In the genomic region with DNA sequence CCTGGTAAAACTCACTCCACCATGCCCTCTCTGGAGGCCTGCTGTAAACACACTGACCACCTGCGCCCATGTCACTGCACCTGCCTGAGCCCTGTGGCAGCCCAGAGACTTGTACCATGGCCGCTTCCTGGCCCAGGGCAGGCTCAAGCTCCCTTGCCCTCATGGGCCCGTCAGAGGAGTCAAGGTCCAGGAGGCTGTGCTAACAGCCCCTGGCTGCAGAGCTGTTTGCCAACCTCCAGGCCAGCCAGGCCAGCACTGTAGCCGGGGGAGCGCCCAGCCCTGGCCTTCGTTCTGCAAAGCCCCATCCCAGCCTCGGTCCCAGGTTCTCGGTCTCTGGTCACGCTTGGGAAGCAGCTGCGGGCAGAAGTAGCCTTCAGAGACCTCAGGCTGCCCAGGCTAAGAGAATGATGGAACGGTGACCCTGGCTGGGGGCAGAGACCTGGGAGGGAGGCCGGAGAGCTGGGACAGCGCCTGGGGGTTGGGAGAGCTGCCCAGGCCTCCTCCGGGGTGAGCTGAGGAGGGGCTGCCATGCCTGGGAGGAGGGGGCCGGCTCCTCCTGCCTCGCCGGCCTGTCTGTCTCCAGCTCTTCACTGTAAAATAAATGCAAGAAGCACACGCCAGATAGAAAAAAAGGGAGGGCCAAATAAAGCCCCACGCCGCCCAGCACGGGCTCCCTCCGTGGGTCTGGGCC, we compare ENCODE assay signal across 13 cellular contexts. TPM values are rescaled to one million over a fixed set of nuclear protein-coding genes. Genes with fewer than 3 reads are reported as not detected.
DNase-seq lines count a peak whose midpoint lies in the region; ATAC-seq, FAIRE-seq and TF ChIP-seq lines count a peak whose summit lies in the region.
"Had no signal": no experiment of that assay in that cellular context is flagged by ENCODE, and none has a peak within 500 bp of the region (broad histone marks: within the 10 kb centered on the region; RNA-seq: fewer than 3 reads in every experiment).

No MANE protein-coding gene starts in this region.

- TF ChIP-seq CTCF in HepG2 (CRISPR knock-in tag; IDR thresholded peaks at IDR 0.05) (0 out of 2 replicates have a peak, but pooled peaks have one; percentile 28), smooth muscle cell (IDR thresholded peaks at IDR 0.05; ENCODE audit: borderline replicate concordance, insufficient read depth, poor library complexity, severe bottlenecking) (no peak)

- H3K27ac ChIP-seq in HepG2 (ENCODE audit: extremely low read length, insufficient read depth, low read length) = no peak overlapping the region
- H3K27ac ChIP-seq in smooth muscle cell (ENCODE audit: low read depth) = no peak overlapping the region

- FAIRE-seq in HepG2 (lab: Jason Lieb, UNC) = peak; percentile 55
- FAIRE-seq: GM18507 had no signal

- DNase-seq in activated CD4-positive, alpha-beta T cell treated with anti-CD3 and anti-CD28 coated beads for 36 hours = no peak
- DNase-seq in activated CD4-positive, alpha-beta T cell treated with anti-CD3 and anti-CD28 coated beads, Interleukin-2, amount 10 ng/mL, durations not matched to agents 7 days and 5 days = no peak
- no peak for DNase-seq in T-helper 17 cell
- DNase-seq in HepG2 (ENCODE audit: low spot score) = peak; percentile 67
- no peak for DNase-seq in smooth muscle cell (lab: John Stamatoyannopoulos, UW; ENCODE audit: unreplicated experiment)
- no peak for DNase-seq in NCI-H2029 treated with DMSO at 0.1 percent for 48 hours (lab: John Stamatoyannopoulos, UW)
- no peak for DNase-seq in NCI-H2227 treated with DMSO at 0.1 percent for 48 hours (lab: John Stamatoyannopoulos, UW)
- DNase-seq: activated CD4-positive, alpha-beta memory T cell treated with anti-CD3 and anti-CD28 coated beads, Interleukin-2, amount 10 ng/mL, durations not matched to agents 7 days and 5 days; amniotic stem cell; NCI-H774; stimulated activated naive CD8-positive, alpha-beta T cell treated with anti-CD3 and anti-CD28 coated beads, Interleukin-15, Interleukin-2, amounts not matched to agents 100 U/mL and 50 U/mL, for 24 hours had no signal

- H3K27me3 ChIP-seq in HepG2 (ENCODE audit: control insufficient read depth in 1 of 2, insufficient read depth in 2 of 2, low read length in 2 of 2) (peaks cover 4 to 31% of the 10 kb centered on the region in 2 experiments; a peak in 4 of 5 replicates), smooth muscle cell (ENCODE audit: low read depth) (peaks cover 17% of the 10 kb centered on the region)

- in situ Hi-C loops in HepG2 (cut with HindIII; ENCODE audit: extremely low pct_ligation_motif_present, low pct_unique_long_range_greater_than_20kb) = no loop called here

- H3F3A ChIP-seq in smooth muscle cell (ENCODE audit: low read depth) = no peaks in the 10 kb centered on the region

- H3K9me3 ChIP-seq in T-helper 17 cell (ENCODE audit: control insufficient read depth, low read length, poor library complexity, severe bottlenecking) (no peaks in the 10 kb centered on the region), HepG2 (ENCODE audit: low read length) (no peaks in the 10 kb centered on the region), smooth muscle cell (replicated peaks; ENCODE audit: low read depth) (no peaks in the 10 kb centered on the region)

- H3K4me3 ChIP-seq in HepG2 (replicated peaks in 1 of 3; ENCODE audit: insufficient read depth in 1 of 3, low read depth in 2 of 3, low read length in 3 of 3) = peak overlapping the region; percentile 55 to 71 (median 58)
- H3K4me3 ChIP-seq in smooth muscle cell = no peak overlapping the region

- no peaks in the 10 kb centered on the region for H3K79me2 ChIP-seq in HepG2 (ENCODE audit: insufficient read depth, low read length)
- no peaks in the 10 kb centered on the region for H3K79me2 ChIP-seq in smooth muscle cell (ENCODE audit: low read depth)

- peak overlapping the region; percentile 34 for H3K4me3 Mint-ChIP-seq in activated CD4-positive, alpha-beta T cell treated with anti-CD3 and anti-CD28 coated beads for 36 hours
- no peak overlapping the region for H3K4me3 Mint-ChIP-seq in activated CD4-positive, alpha-beta T cell treated with anti-CD3 and anti-CD28 coated beads, Interleukin-2, amount 10 ng/mL, durations not matched to agents 7 days and 5 days
- H3K4me3 Mint-ChIP-seq in T-helper 17 cell = peak overlapping the region; percentile 68
- H3K4me3 Mint-ChIP-seq: activated CD4-positive, alpha-beta memory T cell treated with anti-CD3 and anti-CD28 coated beads, Interleukin-2, amount 10 ng/mL, durations not matched to agents 7 days and 5 days had no signal

- TF ChIP-seq EP300 in HepG2 (IDR thresholded peaks at IDR 0.05; ENCODE audit: low read depth in 2 of 2, low read length in 2 of 2) (no peak; a peak in 1 of 4 replicates), HepG2 (CRISPR knock-in tag; IDR thresholded peaks at IDR 0.05; ENCODE audit: borderline replicate concordance) (no peak)

- peaks cover 6% of the 10 kb centered on the region for H3K27me3 Mint-ChIP-seq in activated CD4-positive, alpha-beta T cell treated with anti-CD3 and anti-CD28 coated beads for 36 hours
- peaks cover 13% of the 10 kb centered on the region for H3K27me3 Mint-ChIP-seq in activated CD4-positive, alpha-beta T cell treated with anti-CD3 and anti-CD28 coated beads, Interleukin-2, amount 10 ng/mL, durations not matched to agents 7 days and 5 days
- no peaks in the 10 kb centered on the region for H3K27me3 Mint-ChIP-seq in T-helper 17 cell

- H3K4me1 ChIP-seq in HepG2 (ENCODE audit: insufficient read depth, low read length) (peaks cover 27% of the 10 kb centered on the region), smooth muscle cell (ENCODE audit: low read depth) (peaks cover 7% of the 10 kb centered on the region)

- TF ChIP-seq POLR2A in HepG2 (IDR thresholded peaks at IDR 0.05; ENCODE audit: insufficient read depth in 1 of 2, low read depth in 2 of 2, low read length in 2 of 2) = no peak

- BruUV-seq in HepG2 (replicated peaks; lab: Mats Ljungman, UMichigan) = no TSS peak

- peak overlapping the region; percentile 100 for H3K4me2 ChIP-seq in HepG2 (ENCODE audit: low read depth, low read length)
- peak overlapping the region; percentile 88 for H3K4me2 ChIP-seq in smooth muscle cell

- peaks cover 25% of the 10 kb centered on the region for H3K4me1 Mint-ChIP-seq in activated CD4-positive, alpha-beta T cell treated with anti-CD3 and anti-CD28 coated beads for 36 hours
- H3K4me1 Mint-ChIP-seq in activated CD4-positive, alpha-beta T cell treated with anti-CD3 and anti-CD28 coated beads, Interleukin-2, amount 10 ng/mL, durations not matched to agents 7 days and 5 days = peaks cover 32% of the 10 kb centered on the region
- peaks cover 23% of the 10 kb centered on the region for H3K4me1 Mint-ChIP-seq in T-helper 17 cell

- CTCF ChIA-PET in activated CD4-positive, alpha-beta T cell treated with anti-CD3 and anti-CD28 coated beads for 36 hours (lab: Charles Lee) = interaction anchor here (0.7 kb wide), 1 partner anchor 401 kb away, joined by 3 read pairs; no protein-coding TSS in a partner anchor
- CTCF ChIA-PET in activated CD4-positive, alpha-beta T cell treated with anti-CD3 and anti-CD28 coated beads, Interleukin-2, amount 10 ng/mL, durations not matched to agents 7 days and 5 days (lab: Charles Lee) = interaction anchor here (1.4 kb wide), 1 partner anchor 65 kb away, joined by 5 read pairs; no protein-coding TSS in a partner anchor
- CTCF ChIA-PET in HepG2 (lab: Yijun Ruan, JAX; ENCODE audit: low intra/inter-chr PET ratio, low total read pairs) = no interaction called here

- H2AFZ ChIP-seq in HepG2 (ENCODE audit: low read length) (peak overlapping the region; percentile 82), smooth muscle cell (ENCODE audit: low read depth) (no peak overlapping the region)

- TF ChIP-seq RAD21 in HepG2 (CRISPR knock-in tag; IDR thresholded peaks at IDR 0.05) = no peak; the same call in 1 of the 2 replicates

- intact Hi-C loops in activated CD4-positive, alpha-beta T cell treated with anti-CD3 and anti-CD28 coated beads for 36 hours (cut with DNase I, micrococcal nuclease) = no loop called here
- intact Hi-C loops in HepG2 (cut with micrococcal nuclease; ENCODE audit: unreplicated experiment) = loop anchor here (2.0 kb wide), 1 partner anchor 14 kb away; no protein-coding TSS in a partner anchor

- ATAC-seq in activated CD4-positive, alpha-beta T cell treated with anti-CD3 and anti-CD28 coated beads for 36 hours = no peak
- ATAC-seq in T-helper 17 cell (no peak), HepG2 (peak; percentile 94), HG02678 (IDR thresholded peaks at IDR 0.05; ENCODE audit: unreplicated experiment) (no peak)
- ATAC-seq: stimulated activated naive CD8-positive, alpha-beta T cell treated with anti-CD3 and anti-CD28 coated beads, Interleukin-15, Interleukin-2, amounts not matched to agents 100 U/mL and 50 U/mL, for 24 hours had no signal

- H3K27ac Mint-ChIP-seq in activated CD4-positive, alpha-beta T cell treated with anti-CD3 and anti-CD28 coated beads for 36 hours = no peak overlapping the region
- H3K27ac Mint-ChIP-seq in activated CD4-positive, alpha-beta T cell treated with anti-CD3 and anti-CD28 coated beads, Interleukin-2, amount 10 ng/mL, durations not matched to agents 7 days and 5 days = no peak overlapping the region
- peak overlapping the region; percentile 29 for H3K27ac Mint-ChIP-seq in T-helper 17 cell
- H3K27ac Mint-ChIP-seq: activated CD4-positive, alpha-beta memory T cell treated with anti-CD3 and anti-CD28 coated beads, Interleukin-2, amount 10 ng/mL, durations not matched to agents 7 days and 5 days had no signal

- H3K36me3 ChIP-seq in HepG2 (replicated peaks in 1 of 2; ENCODE audit: control insufficient read depth in 1 of 2, insufficient read depth in 2 of 2, low read length in 2 of 2) (no peaks in the 10 kb centered on the region), smooth muscle cell (ENCODE audit: low read depth) (no peaks in the 10 kb centered on the region)

- H3K9ac ChIP-seq in HepG2 (ENCODE audit: insufficient read depth, low read depth, low read length) (0 out of 2 replicates have a peak overlapping the region, but pooled peaks have one; percentile 20), smooth muscle cell (ENCODE audit: low read depth) (no peak overlapping the region)

- 0% methylated on average over 8 of the region's 22 CpGs for WGBS in HepG2 (ENCODE audit: low lambda C conversion rate)
- 81% methylated on average over 15 of the region's 22 CpGs for WGBS in smooth muscle cell (ENCODE audit: low lambda C conversion rate)

- no peaks in the 10 kb centered on the region for H4K20me1 ChIP-seq in HepG2 (ENCODE audit: insufficient read depth, low read length)
- H4K20me1 ChIP-seq in smooth muscle cell (ENCODE audit: low read depth) = peaks cover 33% of the 10 kb centered on the region

- no peaks in the 10 kb centered on the region for H3K36me3 Mint-ChIP-seq in activated CD4-positive, alpha-beta T cell treated with anti-CD3 and anti-CD28 coated beads for 36 hours (ENCODE audit: low read depth)
- H3K36me3 Mint-ChIP-seq in activated CD4-positive, alpha-beta T cell treated with anti-CD3 and anti-CD28 coated beads, Interleukin-2, amount 10 ng/mL, durations not matched to agents 7 days and 5 days (ENCODE audit: low read depth) = no peaks in the 10 kb centered on the region
- H3K36me3 Mint-ChIP-seq in T-helper 17 cell (ENCODE audit: low read depth) = no peaks in the 10 kb centered on the region

- H3K9me3 Mint-ChIP-seq in activated CD4-positive, alpha-beta T cell treated with anti-CD3 and anti-CD28 coated beads for 36 hours (ENCODE audit: low read depth) = no peaks in the 10 kb centered on the region
- H3K9me3 Mint-ChIP-seq in activated CD4-positive, alpha-beta T cell treated with anti-CD3 and anti-CD28 coated beads, Interleukin-2, amount 10 ng/mL, durations not matched to agents 7 days and 5 days = no peaks in the 10 kb centered on the region
- H3K9me3 Mint-ChIP-seq: activated CD4-positive, alpha-beta memory T cell treated with anti-CD3 and anti-CD28 coated beads, Interleukin-2, amount 10 ng/mL, durations not matched to agents 7 days and 5 days had no signal

- POLR2A ChIA-PET in activated CD4-positive, alpha-beta T cell treated with anti-CD3 and anti-CD28 coated beads for 36 hours (lab: Charles Lee) = no interaction called here
- POLR2A ChIA-PET in activated CD4-positive, alpha-beta T cell treated with anti-CD3 and anti-CD28 coated beads, Interleukin-2, amount 10 ng/mL, durations not matched to agents 7 days and 5 days (lab: Charles Lee) = no interaction called here
- POLR2A ChIA-PET in HepG2 (lab: Yijun Ruan, JAX) = interaction anchor here (0.6 to 1.2 kb wide), 3 partner anchors 11 to 226 kb away, joined by 3 read pairs; no protein-coding TSS in a partner anchor

RNA-seq across cellular contexts. Expression of a gene that starts 11.9 kb away (rescaled TPM):
- total RNA-seq in activated CD4-positive, alpha-beta T cell treated with anti-CD3 and anti-CD28 coated beads for 36 hours = 10 to 100 TPM; 64.1 to 68.3 TPM
- 10 to 100 TPM; 82.1 to 87.1 TPM for total RNA-seq in activated CD4-positive, alpha-beta T cell treated with anti-CD3 and anti-CD28 coated beads, Interleukin-2, amount 10 ng/mL, durations not matched to agents 7 days and 5 days
- total RNA-seq in T-helper 17 cell (10 to 100 TPM; 68.7 to 81.9 TPM), HepG2 (2016; rRNA removed; fragmentation: Illumina TruSeq; extraction: Trizol) (23.7 and 25.7 TPM in 2 replicates), smooth muscle cell (23.3 and 26.8 TPM in 2 replicates)
- total RNA-seq in HepG2 (2016; cell fraction: cytosol; rRNA removed; fragmentation: Illumina TruSeq; extraction: Trizol; ENCODE audit: low read depth) = 1.5 TPM in 2 replicates
- total RNA-seq in HepG2 (2016; cell fraction: insoluble cytoplasmic fraction; rRNA removed; fragmentation: Illumina TruSeq; extraction: Trizol) = 23.1 and 26.1 TPM in 2 replicates
- total RNA-seq in HepG2 (2016; cell fraction: membrane; rRNA removed; fragmentation: Illumina TruSeq; extraction: Trizol) = 7.4 and 8.3 TPM in 2 replicates
- 19.0 and 20.9 TPM in 2 replicates for total RNA-seq in HepG2 (2016; cell fraction: nucleus; rRNA removed; fragmentation: Illumina TruSeq; extraction: Trizol)
- polyA plus RNA-seq in HepG2 (2011; rRNA removed) (12.8 and 15.8 TPM in 2 replicates), smooth muscle cell (3.4 and 3.7 TPM in 2 replicates)
- 12.1 and 14.1 TPM in 2 replicates for polyA plus RNA-seq in HepG2 (2011; cell fraction: cytosol; rRNA removed)
- polyA plus RNA-seq in HepG2 (2011; cell fraction: nucleus; rRNA removed) = 14.6 and 15.9 TPM in 2 replicates
- polyA plus RNA-seq in HepG2 (2012) = 13.0 and 16.5 TPM in 2 replicates
- polyA plus RNA-seq in HepG2 (2016; cell fraction: cytosol; fragmentation: Illumina TruSeq; extraction: Trizol; ENCODE audit: low read depth) = 0.41 and 0.70 TPM in 2 replicates
- 16.1 and 17.1 TPM in 2 replicates for polyA plus RNA-seq in HepG2 (2016; cell fraction: insoluble cytoplasmic fraction; fragmentation: Illumina TruSeq; extraction: Trizol; ENCODE audit: low read depth)
- 2.3 and 2.6 TPM in 2 replicates for polyA plus RNA-seq in HepG2 (2016; cell fraction: membrane; fragmentation: Illumina TruSeq; extraction: Trizol; ENCODE audit: low read depth)
- 16.7 and 20.2 TPM in 2 replicates for polyA plus RNA-seq in HepG2 (2016; cell fraction: nucleus; fragmentation: Illumina TruSeq; extraction: Trizol; ENCODE audit: insufficient read depth, low read depth)
- 35.6 and 52.5 TPM in 2 replicates for polyA minus RNA-seq in HepG2 (2011; rRNA and poly(A)+ RNA removed; ENCODE audit: low replicate concordance)
- 20.2 and 25.1 TPM in 2 replicates for polyA minus RNA-seq in HepG2 (2011; cell fraction: cytosol; rRNA and poly(A)+ RNA removed)
- polyA minus RNA-seq in HepG2 (2011; cell fraction: nucleus; rRNA and poly(A)+ RNA removed) = 24.6 and 30.6 TPM in 2 replicates
